11 cellular contexts compared by ENCODE assay signal in the genomic region with DNA sequence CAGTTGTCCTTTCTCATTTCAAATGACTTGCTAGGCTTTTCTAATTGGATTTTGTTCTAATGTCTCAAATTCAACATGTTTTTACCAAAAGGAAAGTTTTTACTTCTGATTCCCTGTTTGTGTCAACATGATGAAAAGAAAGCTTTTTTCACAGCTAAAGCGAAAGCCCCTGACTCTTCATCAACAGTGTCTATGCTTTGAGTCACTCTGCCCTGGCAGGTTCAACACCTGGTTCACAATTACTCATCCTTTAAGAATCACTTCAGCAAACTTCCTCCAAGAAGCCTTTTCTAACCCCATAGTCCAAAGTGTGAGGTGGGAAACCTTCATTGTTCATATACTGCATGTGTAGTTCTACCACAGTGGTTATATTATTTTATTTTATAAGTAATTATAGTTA. TPM values are rescaled to one million over a fixed set of nuclear protein-coding genes. Genes with fewer than 3 reads are reported as not detected.
DNase-seq lines count a peak whose midpoint lies in the region; ATAC-seq and TF ChIP-seq lines count a peak whose summit lies in the region.
"Had no signal": no experiment of that assay in that cellular context is flagged by ENCODE, and none has a peak within 500 bp of the region (broad histone marks: within the 10 kb centered on the region; RNA-seq: fewer than 3 reads in every experiment).

No MANE protein-coding gene starts in this region.

- H3K36me3 ChIP-seq in lower lobe of right lung (no peaks in the 10 kb centered on the region), thyroid gland (no peaks in the 10 kb centered on the region), upper lobe of left lung (no peaks in the 10 kb centered on the region)

- DNase-seq in lower lobe of right lung, result no peak
- DNase-seq in thyroid gland, result no peak
- DNase-seq in upper lobe of left lung, result no peak
- DNase-seq in hepatic stellate cell (ENCODE audit: low spot score), result no peak
- DNase-seq: activated CD4-positive, alpha-beta T cell treated with anti-CD3 and anti-CD28 coated beads, Interleukin-2, amount 50 U/mL, for 1 hour; caudate nucleus had no signal

- intact Hi-C loops in lower lobe of right lung (cut with DNase I), result no loop called here
- intact Hi-C loops in thyroid gland (cut with DNase I), result no loop called here

- no peaks in the 10 kb centered on the region for H3K4me1 ChIP-seq in lower lobe of right lung
- no peaks in the 10 kb centered on the region for H3K4me1 ChIP-seq in thyroid gland
- no peaks in the 10 kb centered on the region for H3K4me1 ChIP-seq in upper lobe of left lung

- H3K27ac ChIP-seq in lower lobe of right lung, result no peak overlapping the region
- H3K27ac ChIP-seq in thyroid gland, result no peak overlapping the region
- no peak overlapping the region for H3K27ac ChIP-seq in upper lobe of left lung

- TF ChIP-seq CTCF in lower lobe of right lung (IDR thresholded peaks at IDR 0.05), result no peak
- TF ChIP-seq CTCF in thyroid gland (IDR thresholded peaks at IDR 0.05), result no peak
- TF ChIP-seq CTCF in upper lobe of left lung (IDR thresholded peaks at IDR 0.05), result no peak

- H3K4me3 ChIP-seq in lower lobe of right lung, result no peak overlapping the region
- H3K4me3 ChIP-seq in thyroid gland (replicated peaks in 1 of 3), result no peak overlapping the region
- H3K4me3 ChIP-seq in upper lobe of left lung, result no peak overlapping the region

- ATAC-seq in GM18498 (IDR thresholded peaks at IDR 0.05; ENCODE audit: unreplicated experiment) (peak; percentile 82), GM21381 (IDR thresholded peaks at IDR 0.05; ENCODE audit: unreplicated experiment) (peak; percentile 70), HG03139 (IDR thresholded peaks at IDR 0.05; ENCODE audit: unreplicated experiment) (peak; percentile 53), esophagus mucosa (peak; percentile 40), lower lobe of right lung (no peak), upper lobe of left lung (ENCODE audit: low FRiP score in 2 of 2) (no peak)

- no peak for TF ChIP-seq EP300 in upper lobe of left lung (IDR thresholded peaks at IDR 0.05)

- TF ChIP-seq POLR2A in thyroid gland (IDR thresholded peaks at IDR 0.05) (no peak), upper lobe of left lung (IDR thresholded peaks at IDR 0.05) (no peak)

- no peaks in the 10 kb centered on the region for H3K9me3 ChIP-seq in lower lobe of right lung
- no peaks in the 10 kb centered on the region for H3K9me3 ChIP-seq in thyroid gland
- no peaks in the 10 kb centered on the region for H3K9me3 ChIP-seq in upper lobe of left lung

- H3K27me3 ChIP-seq in lower lobe of right lung (ENCODE audit: low read depth), result peaks cover 5% of the 10 kb centered on the region
- H3K27me3 ChIP-seq in thyroid gland, result no peaks in the 10 kb centered on the region
- no peaks in the 10 kb centered on the region for H3K27me3 ChIP-seq in upper lobe of left lung

- whole genome bisulfite sequencing in thyroid gland, 2 donors, result 81 to 83% methylated on average over 1 of the region's 1 CpG
- 86 to 90% methylated on average over 1 of the region's 1 CpG for WGBS in upper lobe of left lung, 2 donors

RNA-seq across cellular contexts. Expression of a gene that starts 7.6 kb away (rescaled TPM):
- 22.4 TPM for total RNA-seq in esophagus mucosa
- 27.6 TPM for total RNA-seq in lower lobe of right lung
- 10 to 100 TPM; 47.7 to 66.0 (median 56.4) TPM for total RNA-seq in thyroid gland
- 10 to 100 TPM in 4 of 6 donors, 1 to 10 TPM in 2; 5.2 to 55.4 (median 26.8) TPM for total RNA-seq in upper lobe of left lung

RNA-seq across cellular contexts. Expression of a gene that starts 42.8 kb away (rescaled TPM):
- 775 TPM for total RNA-seq in esophagus mucosa
- not detected for total RNA-seq in lower lobe of right lung
- under 1 TPM in 1 of 4 donors, not detected in 3; 0.10 TPM for total RNA-seq in thyroid gland
- not detected for total RNA-seq in upper lobe of left lung
- total RNA-seq: posterior vena cava had no signal

Comparison
In these comparisons a context has a peak if more than half of its experiments do, and no peak if none do; other contexts are left out.
1. ATAC-seq: peak in GM18498 (single experiment), GM21381 (single experiment), HG03139 (single experiment) and esophagus mucosa (single experiment); none in lower lobe of right lung (0 of 2) and upper lobe of left lung (0 of 2).
2. RNA of a gene that starts 42.8 kb away (total RNA-seq): 775 TPM in esophagus mucosa (single experiment); not detected in lower lobe of right lung (single experiment), 0.10 TPM in thyroid gland and not detected in upper lobe of left lung; every median in the first group is over 100 times any median in the second.